Comparison of ENCODE assay signal across 26 cellular contexts in genomic region chr3:98644168-98644567, GRCh38.
"Had no signal": no experiment of that assay in that cellular context is flagged by ENCODE, and none has a peak within 500 bp of the region (broad histone marks: within the 10 kb centered on the region; RNA-seq: fewer than 3 reads in every experiment).

No MANE protein-coding gene starts in this region.

- H3K36me3 Mint-ChIP-seq: immature natural killer cell; memory B cell; natural killer cell; stimulated activated effector memory CD8-positive, alpha-beta T cell treated with anti-CD3 and anti-CD28 coated beads, Interleukin-12 subunit alpha, Interleukin-12 subunit beta, amount 100 ng/mL, for 72 hours had no signal

- H3K27ac ChIP-seq: esophagus squamous epithelium, ovary, psoas muscle, sigmoid colon, stomach, tibial artery, upper lobe of right lung, uterus had no signal

- FAIRE-seq: endometrium had no signal

- H3K4me1 ChIP-seq: esophagus squamous epithelium, psoas muscle, sigmoid colon, stomach, tibial artery, upper lobe of right lung, uterus had no signal

- H3K4me3 Mint-ChIP-seq: effector memory CD8-positive, alpha-beta T cell; immature natural killer cell; memory B cell; natural killer cell; stimulated activated effector memory CD8-positive, alpha-beta T cell treated with anti-CD3 and anti-CD28 coated beads, Interleukin-12 subunit alpha, Interleukin-12 subunit beta, amount 100 ng/mL, for 72 hours had no signal

- DNase-seq: cortex of kidney; effector memory CD8-positive, alpha-beta T cell; erythroblast; esophagus squamous epithelium; foreskin melanocyte; hypothalamus; immature natural killer cell; natural killer cell; occipital lobe; ovary; posterior cingulate gyrus; psoas muscle; right cardiac atrium; sigmoid colon; stimulated activated CD4-positive, alpha-beta T cell treated with anti-CD3 and anti-CD28 coated beads, Interleukin-2, amount 100 ng/mL, for 24 hours; stimulated activated CD4-positive, alpha-beta T cell treated with anti-CD3 and anti-CD28 coated beads, Interleukin-4, amount 100 ng/mL, for 24 hours; stimulated activated naive CD4-positive, alpha-beta T cell treated with Interleukin-2 at 50 U/mL for 16 hours; stomach; tibial artery; upper lobe of right lung; uterus had no signal

- H3K4me3 ChIP-seq: esophagus squamous epithelium, lung, ovary, psoas muscle, sigmoid colon, stomach, tibial artery, upper lobe of right lung, uterus had no signal

- H3K27ac Mint-ChIP-seq: effector memory CD8-positive, alpha-beta T cell; immature natural killer cell; memory B cell; natural killer cell; stimulated activated effector memory CD8-positive, alpha-beta T cell treated with anti-CD3 and anti-CD28 coated beads, Interleukin-12 subunit alpha, Interleukin-12 subunit beta, amount 100 ng/mL, for 72 hours had no signal

- H3K36me3 ChIP-seq: esophagus squamous epithelium, ovary, sigmoid colon, stomach, tibial artery, upper lobe of right lung, uterus had no signal

- ATAC-seq: effector memory CD8-positive, alpha-beta T cell; left lobe of liver; natural killer cell; psoas muscle; right cardiac atrium had no signal

- H3K9me3 ChIP-seq: esophagus squamous epithelium, ovary, psoas muscle, sigmoid colon, stomach, tibial artery, upper lobe of right lung, uterus had no signal

- H3K9me3 Mint-ChIP-seq: stimulated activated effector memory CD8-positive, alpha-beta T cell treated with anti-CD3 and anti-CD28 coated beads, Interleukin-12 subunit alpha, Interleukin-12 subunit beta, amount 100 ng/mL, for 72 hours had no signal

- H3K27me3 ChIP-seq: esophagus squamous epithelium, ovary, sigmoid colon, stomach, tibial artery, upper lobe of right lung, uterus had no signal

- H3K4me1 Mint-ChIP-seq: immature natural killer cell; memory B cell; natural killer cell; stimulated activated effector memory CD8-positive, alpha-beta T cell treated with anti-CD3 and anti-CD28 coated beads, Interleukin-12 subunit alpha, Interleukin-12 subunit beta, amount 100 ng/mL, for 72 hours had no signal
